In the genomic region with DNA sequence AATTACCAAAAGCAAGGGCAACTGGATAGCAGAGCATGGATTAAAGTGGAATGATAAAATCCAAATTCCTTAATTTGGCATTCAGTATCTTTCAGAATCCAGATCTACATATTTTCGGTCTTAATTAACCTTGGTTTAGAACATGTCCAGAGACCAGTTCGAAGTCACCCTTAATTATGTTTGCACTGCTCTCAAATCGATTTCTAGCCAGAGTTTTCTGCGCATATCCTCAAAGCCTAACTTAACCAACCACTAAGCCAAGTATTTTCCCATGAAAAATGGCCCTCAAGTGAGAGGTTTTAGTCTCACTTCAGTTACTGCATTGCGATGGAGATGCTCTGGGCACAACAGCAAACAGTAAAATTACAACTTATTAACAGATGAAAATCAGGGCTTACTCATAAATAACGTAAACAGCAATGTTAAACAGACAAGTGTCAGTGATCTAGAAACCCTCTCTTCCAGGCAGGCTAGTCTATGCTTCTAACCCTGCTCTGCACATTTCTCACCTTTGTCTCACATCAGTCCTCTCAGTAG, we compare ENCODE assay signal across 9 cellular contexts.
DNase-seq lines count a peak whose midpoint lies in the region; ATAC-seq and TF ChIP-seq lines count a peak whose summit lies in the region.
"Had no signal": no experiment of that assay in that cellular context is flagged by ENCODE, and none has a peak within 500 bp of the region (broad histone marks: within the 10 kb centered on the region; RNA-seq: fewer than 3 reads in every experiment).

No MANE protein-coding gene starts in this region.

- H3K79me2 ChIP-seq in KMS-11 (ENCODE audit: insufficient read depth, low read depth): peaks cover 88% of the 10 kb centered on the region

- H3K27ac ChIP-seq in KMS-11: no peak overlapping the region

- peak overlapping the region; percentile 91 for H3K4me3 ChIP-seq in AG10803 (ENCODE audit: low read length)
- no peak overlapping the region for H3K4me3 ChIP-seq in KMS-11 (IDR thresholded peaks at IDR 0.05; ENCODE audit: insufficient read depth, low read depth, low read length)

- no peak for DNase-seq in AG10803 (ENCODE audit: low read depth)
- peak; percentile 38 for DNase-seq in cerebellar cortex (ENCODE audit: low spot score)
- peak; percentile 26 for DNase-seq in midbrain (lab: John Stamatoyannopoulos, UW)
- no peak for DNase-seq in activated T-cell treated with anti-CD3 and anti-CD28 coated beads for 4 hours
- no peak for DNase-seq in NCI-H1105 treated with DMSO at 0.1 percent for 48 hours (lab: John Stamatoyannopoulos, UW)
- DNase-seq in DMS153 (lab: John Stamatoyannopoulos, UW): no peak
- DNase-seq: activated CD4-positive, CD25-positive, alpha-beta regulatory T cell had no signal

- peaks cover 64% of the 10 kb centered on the region for H4K20me1 ChIP-seq in KMS-11 (ENCODE audit: insufficient read depth)

- no peak for ATAC-seq in HG02938 (IDR thresholded peaks at IDR 0.05; ENCODE audit: unreplicated experiment)

- H3K9ac ChIP-seq in KMS-11: no peak overlapping the region

- H3K36me3 ChIP-seq in KMS-11 (ENCODE audit: insufficient read depth): no peaks in the 10 kb centered on the region

- no peak overlapping the region for H2AFZ ChIP-seq in KMS-11 (ENCODE audit: low read depth)

- peak overlapping the region; percentile 19; the same call in 1 of the 2 replicates for H3K4me2 ChIP-seq in KMS-11

- TF ChIP-seq CTCF in AG10803 (conservative IDR thresholded peaks at IDR 0.05; ENCODE audit: low read length): no peak
- TF ChIP-seq CTCF in KMS-11 (conservative IDR thresholded peaks at IDR 0.05; ENCODE audit: low read depth, low read length): no peak

- H3K27me3 ChIP-seq in KMS-11 (ENCODE audit: insufficient read depth, low read depth): no peaks in the 10 kb centered on the region

- H3K4me1 ChIP-seq in KMS-11 (ENCODE audit: low read depth, poor library complexity, severe bottlenecking): peaks cover 56% of the 10 kb centered on the region

Comparison
In these comparisons a context has a peak if more than half of its experiments do, and no peak if none do; other contexts are left out.
1. DNase-seq: peak in cerebellar cortex (single experiment) and midbrain (single experiment); none in AG10803 (single experiment), activated T-cell treated with anti-CD3 and anti-CD28 coated beads for 4 hours (single experiment), NCI-H1105 treated with DMSO at 0.1 percent for 48 hours (single experiment) and DMS153 (single experiment).